In genomic region chr4:153555730-153556440, GRCh38 we compare ENCODE assay signal across 11 cellular contexts.
DNase-seq lines count a peak whose midpoint lies in the region; ATAC-seq and TF ChIP-seq lines count a peak whose summit lies in the region.
"Had no signal": no experiment of that assay in that cellular context is flagged by ENCODE, and none has a peak within 500 bp of the region (broad histone marks: within the 10 kb centered on the region; RNA-seq: fewer than 3 reads in every experiment).

No MANE protein-coding gene starts in this region.

- in situ Hi-C loops in GM13976 (cut with MboI; ENCODE audit: low sequenced_read_pairs, unreplicated experiment), result no loop called here

- no peaks in the 10 kb centered on the region for H3K27me3 ChIP-seq in uterus

- H3K27ac ChIP-seq in uterus, result peak overlapping the region in 1 of 2 donors; percentile 61
- H3K27ac ChIP-seq: VCaP had no signal

- no peak overlapping the region for H3K4me3 ChIP-seq in uterus

- peaks cover 10 to 34% of the 10 kb centered on the region in 2 donors for H3K36me3 Mint-ChIP-seq in activated T-cell treated with anti-CD3 and anti-CD28 coated beads, Interleukin-2, amount 50 U/mL, for 72 hours (ENCODE audit: insufficient read depth in 2 of 2)
- peaks cover 36% of the 10 kb centered on the region for H3K36me3 Mint-ChIP-seq in memory B cell

- intact Hi-C loops in uterus (cut with DNase I; ENCODE audit: low total_unique reads), result no loop called here

- no peak for ATAC-seq in activated T-cell treated with anti-CD3 and anti-CD28 coated beads, Interleukin-2, amount 50 U/mL, for 72 hours (replicated peaks in 1 of 2)
- ATAC-seq in memory B cell (ENCODE audit: low read depth) (no peak), GM21825 (IDR thresholded peaks at IDR 0.05; ENCODE audit: unreplicated experiment) (no peak)

- H3K4me1 Mint-ChIP-seq in activated T-cell treated with anti-CD3 and anti-CD28 coated beads, Interleukin-2, amount 50 U/mL, for 72 hours (ENCODE audit: low read depth), result peaks cover 36% of the 10 kb centered on the region
- H3K4me1 Mint-ChIP-seq in memory B cell, result peaks cover 23% of the 10 kb centered on the region

- TF ChIP-seq POLR2A in uterus (IDR thresholded peaks at IDR 0.05), result no peak

- no peaks in the 10 kb centered on the region for H3K9me3 ChIP-seq in uterus

- H3K27ac Mint-ChIP-seq in activated T-cell treated with anti-CD3 and anti-CD28 coated beads, Interleukin-2, amount 50 U/mL, for 72 hours, result peak overlapping the region; percentile 69
- peak overlapping the region; percentile 72 for H3K27ac Mint-ChIP-seq in memory B cell

- H3K36me3 ChIP-seq in uterus, result no peaks in the 10 kb centered on the region

- peaks cover 0 to 7% of the 10 kb centered on the region in 2 donors for H3K4me1 ChIP-seq in uterus

- H3K27me3 Mint-ChIP-seq in activated T-cell treated with anti-CD3 and anti-CD28 coated beads, Interleukin-2, amount 50 U/mL, for 72 hours (ENCODE audit: low read depth), result no peaks in the 10 kb centered on the region
- H3K27me3 Mint-ChIP-seq in memory B cell, result no peaks in the 10 kb centered on the region

- no peak for DNase-seq in activated T-cell treated with anti-CD3 and anti-CD28 coated beads, Interleukin-2, amount 50 U/mL, for 72 hours
- no peak for DNase-seq in activated T-cell treated with anti-CD3 and anti-CD28 coated beads, Interleukin-2, amount 50 U/mL, for 1 hour
- peak; percentile 89 for DNase-seq in dermis blood vessel endothelial cell
- DNase-seq in memory B cell (ENCODE audit: low spot score in 2 of 2), result no peak
- DNase-seq in uterus, result peak; percentile 76 to 78
- no peak for DNase-seq in HuH-7.5 (ENCODE audit: low spot score)
- no peak for DNase-seq in GM13976 (ENCODE audit: low spot score)
- DNase-seq: NCI-H82; stimulated activated CD4-positive, alpha-beta T cell treated with anti-CD3 and anti-CD28 coated beads, Interleukin-4, amount 100 ng/mL, for 24 hours had no signal

- TF ChIP-seq CTCF in uterus (IDR thresholded peaks at IDR 0.05) (no peak), GM13976 (IDR thresholded peaks at IDR 0.05; ENCODE audit: borderline replicate concordance, control extremely low read depth, extremely low read depth, insufficient read depth, missing control alignments) (no peak)

- no peak overlapping the region for H3K4me3 Mint-ChIP-seq in activated T-cell treated with anti-CD3 and anti-CD28 coated beads, Interleukin-2, amount 50 U/mL, for 72 hours
- no peak overlapping the region for H3K4me3 Mint-ChIP-seq in memory B cell

- peaks cover 4 to 10% of the 10 kb centered on the region in 2 donors for H3K9me3 Mint-ChIP-seq in activated T-cell treated with anti-CD3 and anti-CD28 coated beads, Interleukin-2, amount 50 U/mL, for 72 hours
- peaks cover 4% of the 10 kb centered on the region for H3K9me3 Mint-ChIP-seq in memory B cell

Comparison
In these comparisons a context has a peak if more than half of its experiments do, and no peak if none do; other contexts are left out.
1. DNase-seq: peak in dermis blood vessel endothelial cell (single experiment) and uterus (2 of 2); none in activated T-cell treated with anti-CD3 and anti-CD28 coated beads, Interleukin-2, amount 50 U/mL, for 72 hours (0 of 2), activated T-cell treated with anti-CD3 and anti-CD28 coated beads, Interleukin-2, amount 50 U/mL, for 1 hour (single experiment), memory B cell (0 of 2), HuH-7.5 (single experiment) and GM13976 (single experiment).